2 cellular contexts compared by ENCODE assay signal in genomic region chr3:64221564-64222257, GRCh38.
TF ChIP-seq lines count a peak whose summit lies in the region.

No MANE protein-coding gene starts in this region.

TF ChIP-seq in SK-N-SH, 30 proteins besides CTCF, POLR2A, EP300 and RAD21 (continued from another document):
- TF ChIP-seq USF1 (IDR thresholded peaks at IDR 0.05; ENCODE audit: borderline replicate concordance, low read depth) = no peak
- TF ChIP-seq NRF1 (IDR thresholded peaks at IDR 0.05; ENCODE audit: low read depth, low read length) = no peak
- TF ChIP-seq REST (IDR thresholded peaks at IDR 0.05; ENCODE audit: low read depth, low read length) = no peak
- no peak for TF ChIP-seq FOSL2 (IDR thresholded peaks at IDR 0.05; ENCODE audit: borderline replicate concordance, low read depth)
- TF ChIP-seq MXI1 (IDR thresholded peaks at IDR 0.05; ENCODE audit: low read depth, low read length) = no peak
- no peak for TF ChIP-seq GATA2 (CRISPR knock-in tag; IDR thresholded peaks at IDR 0.05)
- TF ChIP-seq FOXM1 (IDR thresholded peaks at IDR 0.05; ENCODE audit: low read depth) = no peak
- TF ChIP-seq RCOR1 (IDR thresholded peaks at IDR 0.05; ENCODE audit: low read length) = no peak
- no peak for TF ChIP-seq RFX5 (IDR thresholded peaks at IDR 0.05; ENCODE audit: low read length)
- TF ChIP-seq TAF1 (IDR thresholded peaks at IDR 0.05; ENCODE audit: borderline replicate concordance, low read depth, low read length) = no peak

TF ChIP-seq in SK-N-SH treated with all-trans-retinoic acid at 6 μM for 48 hours, 23 proteins besides CTCF, POLR2A, EP300 and RAD21 (continued from another document):
- TF ChIP-seq PATZ1 (CRISPR knock-in tag; IDR thresholded peaks at IDR 0.05; ENCODE audit: borderline replicate concordance) = no peak
- no peak for TF ChIP-seq BACH2 (CRISPR knock-in tag; IDR thresholded peaks at IDR 0.05; ENCODE audit: borderline replicate concordance)
- TF ChIP-seq PPARA (CRISPR knock-in tag; IDR thresholded peaks at IDR 0.05; ENCODE audit: borderline replicate concordance) = no peak
